15 cellular contexts compared by ENCODE assay signal in the genomic region with DNA sequence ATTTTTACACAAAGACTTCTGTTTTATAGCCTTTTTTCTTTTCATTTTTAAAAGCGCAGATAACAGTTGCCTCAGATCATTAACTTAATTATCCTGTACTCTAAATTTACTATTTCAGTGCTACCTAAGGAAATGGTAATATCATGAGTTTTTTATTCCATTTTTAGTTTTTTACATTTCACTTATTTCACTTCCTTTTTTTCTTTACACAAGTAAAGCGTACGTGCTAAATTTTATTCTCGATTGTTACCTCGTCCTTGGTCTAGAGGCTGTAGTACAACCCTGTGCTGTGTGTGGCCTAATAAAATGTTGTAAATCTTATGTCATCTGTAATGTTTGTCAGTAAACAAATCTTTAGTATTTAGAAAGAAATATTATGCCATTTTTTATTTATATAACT. TPM values are rescaled to one million over a fixed set of nuclear protein-coding genes. Genes with fewer than 3 reads are reported as not detected.
A peak's percentile ranks its signal among the peaks of the same experiment; 100 is the strongest.
DNase-seq lines count a peak whose midpoint lies in the region; ATAC-seq and TF ChIP-seq lines count a peak whose summit lies in the region.
"Had no signal": no experiment of that assay in that cellular context is flagged by ENCODE, and none has a peak within 500 bp of the region (broad histone marks: within the 10 kb centered on the region; RNA-seq: fewer than 3 reads in every experiment).

No MANE protein-coding gene starts in this region.

- H3K4me3 Mint-ChIP-seq in stimulated activated effector memory CD8-positive, alpha-beta T cell treated with anti-CD3 and anti-CD28 coated beads, Interleukin-12 subunit alpha, Interleukin-12 subunit beta, amount 100 ng/mL, for 72 hours = no peak overlapping the region
- H3K4me3 Mint-ChIP-seq: activated CD4-positive, alpha-beta memory T cell treated with anti-CD3 and anti-CD28 coated beads, Interleukin-2, amount 10 ng/mL, durations not matched to agents 7 days and 5 days; activated naive CD8-positive, alpha-beta T cell treated with anti-CD3 and anti-CD28 coated beads, Interleukin-2, amount 10 ng/mL, durations not matched to agents 7 days and 5 days; effector memory CD8-positive, alpha-beta T cell; T-cell had no signal

- ATAC-seq in GM18858 (IDR thresholded peaks at IDR 0.05; ENCODE audit: unreplicated experiment) = peak; percentile 74
- peak; percentile 79 for ATAC-seq in GM21576 (IDR thresholded peaks at IDR 0.05; ENCODE audit: unreplicated experiment)
- peak; percentile 42 for ATAC-seq in HG03354 (IDR thresholded peaks at IDR 0.05; ENCODE audit: poor library complexity, severe bottlenecking, unreplicated experiment)
- no peak for ATAC-seq in foreskin keratinocyte
- no peak for ATAC-seq in stimulated activated effector memory CD8-positive, alpha-beta T cell treated with anti-CD3 and anti-CD28 coated beads, Interleukin-12 subunit alpha, Interleukin-12 subunit beta, amount 100 ng/mL, for 72 hours
- ATAC-seq: effector memory CD8-positive, alpha-beta T cell; right cardiac atrium; T-cell had no signal

- no peaks in the 10 kb centered on the region for H3K27me3 ChIP-seq in foreskin keratinocyte
- H3K27me3 ChIP-seq: hepatocyte had no signal

- no peak for TF ChIP-seq CTCF in foreskin keratinocyte (conservative IDR thresholded peaks at IDR 0.05)

- no peaks in the 10 kb centered on the region for H3K36me3 Mint-ChIP-seq in stimulated activated effector memory CD8-positive, alpha-beta T cell treated with anti-CD3 and anti-CD28 coated beads, Interleukin-12 subunit alpha, Interleukin-12 subunit beta, amount 100 ng/mL, for 72 hours
- H3K36me3 Mint-ChIP-seq: activated naive CD8-positive, alpha-beta T cell treated with anti-CD3 and anti-CD28 coated beads, Interleukin-2, amount 10 ng/mL, durations not matched to agents 7 days and 5 days; T-cell had no signal

- peaks cover 39% of the 10 kb centered on the region for H3K4me1 ChIP-seq in foreskin keratinocyte

- no peaks in the 10 kb centered on the region for H3K9me3 Mint-ChIP-seq in stimulated activated effector memory CD8-positive, alpha-beta T cell treated with anti-CD3 and anti-CD28 coated beads, Interleukin-12 subunit alpha, Interleukin-12 subunit beta, amount 100 ng/mL, for 72 hours
- H3K9me3 Mint-ChIP-seq: activated CD4-positive, alpha-beta memory T cell treated with anti-CD3 and anti-CD28 coated beads, Interleukin-2, amount 10 ng/mL, durations not matched to agents 7 days and 5 days; activated naive CD8-positive, alpha-beta T cell treated with anti-CD3 and anti-CD28 coated beads, Interleukin-2, amount 10 ng/mL, durations not matched to agents 7 days and 5 days; effector memory CD8-positive, alpha-beta T cell; T-cell had no signal

- H3K4me1 Mint-ChIP-seq in stimulated activated effector memory CD8-positive, alpha-beta T cell treated with anti-CD3 and anti-CD28 coated beads, Interleukin-12 subunit alpha, Interleukin-12 subunit beta, amount 100 ng/mL, for 72 hours = no peaks in the 10 kb centered on the region
- H3K4me1 Mint-ChIP-seq: activated CD4-positive, alpha-beta memory T cell treated with anti-CD3 and anti-CD28 coated beads, Interleukin-2, amount 10 ng/mL, durations not matched to agents 7 days and 5 days; activated naive CD8-positive, alpha-beta T cell treated with anti-CD3 and anti-CD28 coated beads, Interleukin-2, amount 10 ng/mL, durations not matched to agents 7 days and 5 days; T-cell had no signal

- H3K27ac ChIP-seq in foreskin keratinocyte = peak overlapping the region; percentile 72
- H3K27ac ChIP-seq: hepatocyte had no signal

- no peak overlapping the region for H3K27ac Mint-ChIP-seq in stimulated activated effector memory CD8-positive, alpha-beta T cell treated with anti-CD3 and anti-CD28 coated beads, Interleukin-12 subunit alpha, Interleukin-12 subunit beta, amount 100 ng/mL, for 72 hours
- H3K27ac Mint-ChIP-seq: activated CD4-positive, alpha-beta memory T cell treated with anti-CD3 and anti-CD28 coated beads, Interleukin-2, amount 10 ng/mL, durations not matched to agents 7 days and 5 days; activated naive CD8-positive, alpha-beta T cell treated with anti-CD3 and anti-CD28 coated beads, Interleukin-2, amount 10 ng/mL, durations not matched to agents 7 days and 5 days; effector memory CD8-positive, alpha-beta T cell; T-cell had no signal

- DNase-seq in foreskin keratinocyte = no peak
- DNase-seq in T-helper 2 cell = no peak
- DNase-seq in NCI-H2081 (lab: John Stamatoyannopoulos, UW) = no peak
- DNase-seq in stimulated activated effector memory CD8-positive, alpha-beta T cell treated with anti-CD3 and anti-CD28 coated beads, Interleukin-12 subunit alpha, Interleukin-12 subunit beta, amount 100 ng/mL, for 72 hours (ENCODE audit: low spot score in 2 of 2) = no peak
- DNase-seq in effector CD4-positive, alpha-beta T cell = no peak
- DNase-seq: activated CD4-positive, alpha-beta memory T cell treated with anti-CD3 and anti-CD28 coated beads, Interleukin-2, amount 10 ng/mL, durations not matched to agents 7 days and 5 days; activated naive CD8-positive, alpha-beta T cell treated with anti-CD3 and anti-CD28 coated beads, Interleukin-2, amount 10 ng/mL, durations not matched to agents 7 days and 5 days; effector memory CD8-positive, alpha-beta T cell; NCI-H69; right cardiac atrium; T-cell had no signal

RNA-seq across cellular contexts. Expression of a gene that starts 49.2 kb away (rescaled TPM):
- 76.8 and 99.4 TPM in 2 replicates for total RNA-seq in foreskin keratinocyte
- 11.7 and 19.3 TPM in 2 replicates for polyA plus RNA-seq in foreskin keratinocyte

Comparison
In these comparisons a context has a peak if more than half of its experiments do, and no peak if none do; other contexts are left out.
1. ATAC-seq: peak in GM18858 (single experiment), GM21576 (single experiment) and HG03354 (single experiment); none in foreskin keratinocyte (single experiment) and stimulated activated effector memory CD8-positive, alpha-beta T cell treated with anti-CD3 and anti-CD28 coated beads, Interleukin-12 subunit alpha, Interleukin-12 subunit beta, amount 100 ng/mL, for 72 hours (single experiment).